In genomic region chr19:13872695-13873389, GRCh38 we compare ENCODE assay signal across 9 cellular contexts. TPM values are rescaled to one million over a fixed set of nuclear protein-coding genes. Genes with fewer than 3 reads are reported as not detected.
A peak's percentile ranks its signal among the peaks of the same experiment; 100 is the strongest.
DNase-seq lines count a peak whose midpoint lies in the region; ATAC-seq and TF ChIP-seq lines count a peak whose summit lies in the region.
"Had no signal": no experiment of that assay in that cellular context is flagged by ENCODE, and none has a peak within 500 bp of the region (broad histone marks: within the 10 kb centered on the region; RNA-seq: fewer than 3 reads in every experiment).

No MANE protein-coding gene starts in this region.

- peaks cover 12 to 50% of the 10 kb centered on the region in 2 donors for H3K27me3 Mint-ChIP-seq in effector memory CD8-positive, alpha-beta T cell
- H3K27me3 Mint-ChIP-seq in natural killer cell treated with Interleukin-12 subunit alpha and Interleukin-12 subunit beta and Interleukin-15 and Interleukin-18, amount 100 ng/mL, for 72 hours = peaks cover 8 to 10% of the 10 kb centered on the region in 2 donors

- peak overlapping the region; percentile 42 to 44 for H3K4me3 Mint-ChIP-seq in effector memory CD8-positive, alpha-beta T cell
- peak overlapping the region; percentile 54 for H3K4me3 Mint-ChIP-seq in natural killer cell treated with Interleukin-12 subunit alpha and Interleukin-12 subunit beta and Interleukin-15 and Interleukin-18, amount 100 ng/mL, for 72 hours

- H3K27ac ChIP-seq in RWPE1 = no peak overlapping the region; the same call in 1 of the 2 replicates

- H3K27ac Mint-ChIP-seq in effector memory CD8-positive, alpha-beta T cell = no peak overlapping the region
- H3K27ac Mint-ChIP-seq in natural killer cell treated with Interleukin-12 subunit alpha and Interleukin-12 subunit beta and Interleukin-15 and Interleukin-18, amount 100 ng/mL, for 72 hours = no peak overlapping the region

- DNase-seq in GM12865 (ENCODE audit: low read depth) (no peak), RWPE1 (ENCODE audit: low spot score) (no peak), foreskin melanocyte (no peak)
- no peak for DNase-seq in effector memory CD8-positive, alpha-beta T cell
- no peak for DNase-seq in natural killer cell treated with Interleukin-12 subunit alpha and Interleukin-12 subunit beta and Interleukin-15 and Interleukin-18, amount 100 ng/mL, for 72 hours (ENCODE audit: low spot score)
- no peak for DNase-seq in stimulated activated CD4-positive, alpha-beta T cell treated with anti-CD3 and anti-CD28 coated beads, Interleukin-1b, Interleukin-23, amount 100 ng/mL, for 48 hours
- no peak for DNase-seq in stimulated activated CD4-positive, alpha-beta T cell treated with anti-CD3 and anti-CD28 coated beads, Interleukin-4, amount 100 ng/mL, for 4 hours

- CTCF ChIA-PET in RWPE1 (lab: Yijun Ruan, JAX) = interaction anchor here (0.6 to 1.1 kb wide), 3 partner anchors 45 to 200 kb away, joined by 3 to 7 read pairs (median 3); no protein-coding TSS in a partner anchor

- ATAC-seq in effector memory CD8-positive, alpha-beta T cell (replicated peaks) = peak; percentile 87
- peak; percentile 71 to 79 for ATAC-seq in natural killer cell treated with Interleukin-12 subunit alpha and Interleukin-12 subunit beta and Interleukin-15 and Interleukin-18, amount 100 ng/mL, for 72 hours
- no peak for ATAC-seq in GM21737 (IDR thresholded peaks at IDR 0.05; ENCODE audit: unreplicated experiment)

- H3K36me3 Mint-ChIP-seq in effector memory CD8-positive, alpha-beta T cell (ENCODE audit: insufficient read depth) = peaks cover 6% of the 10 kb centered on the region
- no peaks in the 10 kb centered on the region for H3K36me3 Mint-ChIP-seq in natural killer cell treated with Interleukin-12 subunit alpha and Interleukin-12 subunit beta and Interleukin-15 and Interleukin-18, amount 100 ng/mL, for 72 hours

- TF ChIP-seq CTCF in GM12865 (IDR thresholded peaks at IDR 0.05; ENCODE audit: insufficient read depth, low read depth, low read length, missing control alignments) (no peak), RWPE1 (conservative IDR thresholded peaks at IDR 0.05; ENCODE audit: low read depth) (peak; percentile 52)

- no peaks in the 10 kb centered on the region for H3K9me3 Mint-ChIP-seq in effector memory CD8-positive, alpha-beta T cell
- H3K9me3 Mint-ChIP-seq in natural killer cell treated with Interleukin-12 subunit alpha and Interleukin-12 subunit beta and Interleukin-15 and Interleukin-18, amount 100 ng/mL, for 72 hours = no peaks in the 10 kb centered on the region

- POLR2A ChIA-PET in RWPE1 (lab: Yijun Ruan, JAX; ENCODE audit: low non-redundant PET) = interaction anchor here (0.6 kb wide), 1 partner anchor 26 kb away, joined by 3 read pairs; no protein-coding TSS in a partner anchor

- H3K4me1 Mint-ChIP-seq in effector memory CD8-positive, alpha-beta T cell (ENCODE audit: low read depth in 2 of 2) = peaks cover 0 to 3% of the 10 kb centered on the region in 2 donors
- peaks cover 0 to 3% of the 10 kb centered on the region in 2 donors for H3K4me1 Mint-ChIP-seq in natural killer cell treated with Interleukin-12 subunit alpha and Interleukin-12 subunit beta and Interleukin-15 and Interleukin-18, amount 100 ng/mL, for 72 hours (ENCODE audit: low read depth in 2 of 2)

- peak overlapping the region; percentile 34; the same call in 1 of the 2 replicates for H3K4me3 ChIP-seq in GM12865 (ENCODE audit: low read depth, low read length)

RNA-seq across cellular contexts. Expression of gene NANOS3, which starts 4.1 kb away (rescaled TPM):
- total RNA-seq in natural killer cell treated with Interleukin-12 subunit alpha and Interleukin-12 subunit beta and Interleukin-15 and Interleukin-18, amount 100 ng/mL, for 72 hours = under 1 TPM in 1 of 2 donors, not detected in 1; 0.95 TPM
- total RNA-seq: HT1080 had no signal

RNA-seq across cellular contexts. Expression of gene BRME1, which starts 33.1 kb away (rescaled TPM):
- total RNA-seq in natural killer cell treated with Interleukin-12 subunit alpha and Interleukin-12 subunit beta and Interleukin-15 and Interleukin-18, amount 100 ng/mL, for 72 hours = 1 to 10 TPM; 3.7 to 4.0 TPM

RNA-seq across cellular contexts. Expression of gene CC2D1A, which starts 33.2 kb away (rescaled TPM):
- total RNA-seq in natural killer cell treated with Interleukin-12 subunit alpha and Interleukin-12 subunit beta and Interleukin-15 and Interleukin-18, amount 100 ng/mL, for 72 hours = 10 to 100 TPM; 33.2 to 41.3 TPM
